In genomic region chr2:101036562-101036961, GRCh38 we compare ENCODE assay signal across 10 cellular contexts. TPM values are rescaled to one million over a fixed set of nuclear protein-coding genes. Genes with fewer than 3 reads are reported as not detected.
DNase-seq lines count a peak whose midpoint lies in the region; ATAC-seq and TF ChIP-seq lines count a peak whose summit lies in the region.
"Had no signal": no experiment of that assay in that cellular context is flagged by ENCODE, and none has a peak within 500 bp of the region (broad histone marks: within the 10 kb centered on the region; RNA-seq: fewer than 3 reads in every experiment).

No MANE protein-coding gene starts in this region.

- H3K9me3 Mint-ChIP-seq in nephron: no peaks in the 10 kb centered on the region
- H3K9me3 Mint-ChIP-seq in stimulated activated naive CD8-positive, alpha-beta T cell treated with anti-CD3 and anti-CD28 coated beads, Interleukin-15, amount 100 ng/mL, for 72 hours: no peaks in the 10 kb centered on the region
- H3K9me3 Mint-ChIP-seq: IgD-negative memory B cell; stimulated activated naive CD8-positive, alpha-beta T cell treated with anti-CD3 and anti-CD28 coated beads, Interleukin-15, Interleukin-2, amounts not matched to agents 100 ng/mL and 50 ng/mL, for 24 hours had no signal

- H3K27me3 ChIP-seq in DOHH2 (ENCODE audit: control insufficient read depth, low read length): no peaks in the 10 kb centered on the region
- H3K27me3 ChIP-seq in breast epithelium: no peaks in the 10 kb centered on the region

- H4K20me1 ChIP-seq in DOHH2 (ENCODE audit: control insufficient read depth, insufficient read depth, low read depth, low read length): no peaks in the 10 kb centered on the region

- H3K4me1 ChIP-seq in DOHH2 (ENCODE audit: control insufficient read depth, low read length) (peaks cover 3% of the 10 kb centered on the region; the same call in 1 of the 2 replicates), breast epithelium (no peaks in the 10 kb centered on the region)

- H3K9me3 ChIP-seq in DOHH2 (ENCODE audit: control insufficient read depth, insufficient read depth, low read length): no peaks in the 10 kb centered on the region
- no peaks in the 10 kb centered on the region for H3K9me3 ChIP-seq in breast epithelium

- TF ChIP-seq CTCF in DOHH2 (IDR thresholded peaks at IDR 0.05; ENCODE audit: low read depth, low read length, poor library complexity, severe bottlenecking) (peak; percentile 44), breast epithelium (IDR thresholded peaks at IDR 0.05) (peak; percentile 29 to 49 (median 43)), nephron (IDR thresholded peaks at IDR 0.05; ENCODE audit: unreplicated experiment in 3 of 3) (peak; percentile 54 to 69 (median 55))

- H3K4me3 Mint-ChIP-seq in nephron: no peak overlapping the region
- no peak overlapping the region for H3K4me3 Mint-ChIP-seq in stimulated activated naive CD8-positive, alpha-beta T cell treated with anti-CD3 and anti-CD28 coated beads, Interleukin-15, amount 100 ng/mL, for 72 hours
- H3K4me3 Mint-ChIP-seq: IgD-negative memory B cell; stimulated activated naive CD8-positive, alpha-beta T cell treated with anti-CD3 and anti-CD28 coated beads, Interleukin-15, Interleukin-2, amounts not matched to agents 100 ng/mL and 50 ng/mL, for 24 hours had no signal

- no peaks in the 10 kb centered on the region for H3K27me3 Mint-ChIP-seq in nephron (ENCODE audit: low read depth)
- no peaks in the 10 kb centered on the region for H3K27me3 Mint-ChIP-seq in stimulated activated naive CD8-positive, alpha-beta T cell treated with anti-CD3 and anti-CD28 coated beads, Interleukin-15, amount 100 ng/mL, for 72 hours

- intact Hi-C loops in breast epithelium (cut with DNase I; ENCODE audit: low total_unique reads): no loop called here

- no peak for TF ChIP-seq POLR2A in breast epithelium (IDR thresholded peaks at IDR 0.05)

- H3K36me3 Mint-ChIP-seq in nephron (ENCODE audit: low read depth): peaks cover 48% of the 10 kb centered on the region
- H3K36me3 Mint-ChIP-seq: IgD-negative memory B cell had no signal

- H3K27ac Mint-ChIP-seq in nephron: no peak overlapping the region
- H3K27ac Mint-ChIP-seq in stimulated activated naive CD8-positive, alpha-beta T cell treated with anti-CD3 and anti-CD28 coated beads, Interleukin-15, amount 100 ng/mL, for 72 hours: no peak overlapping the region
- H3K27ac Mint-ChIP-seq: IgD-negative memory B cell; stimulated activated naive CD8-positive, alpha-beta T cell treated with anti-CD3 and anti-CD28 coated beads, Interleukin-15, Interleukin-2, amounts not matched to agents 100 ng/mL and 50 ng/mL, for 24 hours had no signal

- H3K27ac ChIP-seq in DOHH2 (ENCODE audit: low read depth, low read length) (no peak overlapping the region), breast epithelium (no peak overlapping the region)

- DNase-seq in M059J (ENCODE audit: low read depth) (peak; percentile 36), breast epithelium (ENCODE audit: low spot score in 2 of 2) (no peak), NCI-H2029 treated with DMSO at 0.1 percent for 48 hours (lab: John Stamatoyannopoulos, UW) (no peak)
- DNase-seq in stimulated activated naive CD8-positive, alpha-beta T cell treated with anti-CD3 and anti-CD28 coated beads, Interleukin-15, amount 100 ng/mL, for 72 hours: no peak
- no peak for DNase-seq in activated T-cell treated with anti-CD3 and anti-CD28 coated beads, Interleukin-2, amount 50 U/mL, for 1 hour

- ATAC-seq in stimulated activated naive CD8-positive, alpha-beta T cell treated with anti-CD3 and anti-CD28 coated beads, Interleukin-15, amount 100 ng/mL, for 72 hours: no peak
- ATAC-seq in GM21367 (IDR thresholded peaks at IDR 0.05; ENCODE audit: unreplicated experiment): no peak

- no peaks in the 10 kb centered on the region for H3K9me2 ChIP-seq in DOHH2 (replicated peaks; ENCODE audit: control insufficient read depth, low read length)

- H3K79me2 ChIP-seq in DOHH2 (ENCODE audit: control insufficient read depth, low read length): no peaks in the 10 kb centered on the region

- no peaks in the 10 kb centered on the region for H3F3A ChIP-seq in DOHH2 (ENCODE audit: control insufficient read depth, insufficient read depth)

- H3K4me3 ChIP-seq in DOHH2 (ENCODE audit: low read length): no peak overlapping the region
- no peak overlapping the region for H3K4me3 ChIP-seq in breast epithelium

- H3K36me3 ChIP-seq in DOHH2 (ENCODE audit: control insufficient read depth, low read length) (no peaks in the 10 kb centered on the region), breast epithelium (peaks cover 6% of the 10 kb centered on the region)

- no peaks in the 10 kb centered on the region for H3K4me1 Mint-ChIP-seq in nephron
- H3K4me1 Mint-ChIP-seq in stimulated activated naive CD8-positive, alpha-beta T cell treated with anti-CD3 and anti-CD28 coated beads, Interleukin-15, amount 100 ng/mL, for 72 hours: peaks cover 19% of the 10 kb centered on the region

- H3K4me2 ChIP-seq in DOHH2 (ENCODE audit: low read length): no peak overlapping the region

RNA-seq across cellular contexts. Expression of gene RPL31, which starts 34.5 kb away (rescaled TPM):
- 564 and 864 TPM in 2 replicates for total RNA-seq in M059J (2014; rRNA removed; shearing (Covaris generic))
- 1,000 to 10,000 TPM; 1,654 to 2,512 (median 1,741) TPM for total RNA-seq in breast epithelium
